In genomic region chr10:29150010-29150409, GRCh38 we compare ENCODE assay signal across 18 cellular contexts.
DNase-seq lines count a peak whose midpoint lies in the region; ATAC-seq, FAIRE-seq and TF ChIP-seq lines count a peak whose summit lies in the region.
"Had no signal": no experiment of that assay in that cellular context is flagged by ENCODE, and none has a peak within 500 bp of the region (broad histone marks: within the 10 kb centered on the region; RNA-seq: fewer than 3 reads in every experiment).

No MANE protein-coding gene starts in this region.

- H3K4me1 ChIP-seq in A549 (peaks cover 13% of the 10 kb centered on the region), SK-N-SH (ENCODE audit: control insufficient read depth in 1 of 2, insufficient read depth in 2 of 2, low read depth in 1 of 2, low read length in 1 of 2) (peaks cover 0 to 13% of the 10 kb centered on the region in 2 experiments; a peak in 2 of 4 replicates), heart right ventricle (peaks cover 0 to 21% (median 8%) of the 10 kb centered on the region in 9 donors)
- H3K4me1 ChIP-seq: Caco-2, sigmoid colon had no signal

- H3K9me2 ChIP-seq in SK-N-SH: no peaks in the 10 kb centered on the region

- no peaks in the 10 kb centered on the region for H3F3A ChIP-seq in SK-N-SH (replicated peaks; ENCODE audit: insufficient read depth)

- TF ChIP-seq RAD21 in A549 (conservative IDR thresholded peaks at IDR 0.05 in 1 of 2, IDR thresholded peaks at IDR 0.05 in 1 of 2): no peak
- no peak for TF ChIP-seq RAD21 in SK-N-SH (IDR thresholded peaks at IDR 0.05; ENCODE audit: low read length)

- 30% methylated on average over 5 of the region's 5 CpGs for WGBS in A549 (ENCODE audit: missing lambda C conversion rate)
- WGBS in SK-N-SH (ENCODE audit: low lambda C conversion rate): 64% methylated on average over 5 of the region's 5 CpGs
- 23 to 30% methylated on average over 5 of the region's 5 CpGs for WGBS in heart right ventricle, 2 donors

- no peak overlapping the region for H2AFZ ChIP-seq in SK-N-SH (ENCODE audit: low read depth)

- no peaks in the 10 kb centered on the region for H3K79me2 ChIP-seq in SK-N-SH (ENCODE audit: insufficient read depth)

- TF ChIP-seq EP300 in A549 (IDR thresholded peaks at IDR 0.05) (0 out of 5 replicates have a peak, but pooled peaks of 1 of the 2 experiments have one; percentile 11), SK-N-SH (IDR thresholded peaks at IDR 0.05; ENCODE audit: borderline replicate concordance in 1 of 2, low read depth in 1 of 2, low read length in 1 of 2) (no peak)

- no peak overlapping the region for H3K9ac ChIP-seq in SK-N-SH

- no peaks in the 10 kb centered on the region for H4K20me1 ChIP-seq in SK-N-SH (ENCODE audit: insufficient read depth)

- CTCF ChIA-PET in A549 (lab: Yijun Ruan, JAX) (interaction anchor here (0.6 to 3.2 kb wide), 7 partner anchors 8 to 472 kb away, joined by 3 to 10 read pairs (median 4); partner anchors contain the start of gene BAMBI), SK-N-SH (lab: Yijun Ruan, JAX) (interaction anchor here (0.9 to 2.7 kb wide), 6 partner anchors 18 to 486 kb away, joined by 3 to 8 read pairs (median 4); no protein-coding TSS in a partner anchor)

- peak overlapping the region; percentile 21 to 65; a peak in 4 of 6 replicates for H3K27ac ChIP-seq in A549
- H3K27ac ChIP-seq in SK-N-SH (ENCODE audit: low read depth in 2 of 2, low read length in 1 of 2): peak overlapping the region in 1 of 2 experiments; percentile 48; a peak in 1 of 4 replicates
- peak overlapping the region in 2 of 10 donors; percentile 32 to 40 for H3K27ac ChIP-seq in heart right ventricle
- H3K27ac ChIP-seq: sigmoid colon had no signal

- H3K27me3 ChIP-seq in SK-N-SH (ENCODE audit: insufficient read depth) (no peaks in the 10 kb centered on the region), heart right ventricle (no peaks in the 10 kb centered on the region)
- H3K27me3 ChIP-seq: sigmoid colon had no signal

- no peak for TF ChIP-seq POLR2A in A549 (IDR thresholded peaks at IDR 0.05; ENCODE audit: low read length)

- intact Hi-C loops in heart right ventricle (cut with DNase I): no loop called here

- ATAC-seq in A549 (peak; percentile 34 to 70; a peak in 3 of 6 replicates), heart right ventricle (peak; percentile 68 to 95 (median 90)), GM19463 (IDR thresholded peaks at IDR 0.05; ENCODE audit: unreplicated experiment) (no peak), HG02759 (IDR thresholded peaks at IDR 0.05; ENCODE audit: unreplicated experiment) (no peak)
- ATAC-seq: stimulated activated naive CD8-positive, alpha-beta T cell treated with anti-CD3 and anti-CD28 coated beads, Interleukin-15, Interleukin-2, amounts not matched to agents 100 U/mL and 50 U/mL, for 24 hours had no signal

- H3K4me3 ChIP-seq in A549 (no peak overlapping the region), SK-N-SH (ENCODE audit: low read depth in 2 of 2, low read length in 1 of 2) (no peak overlapping the region), heart right ventricle (no peak overlapping the region)
- H3K4me3 ChIP-seq: sigmoid colon had no signal

- H3K4me2 ChIP-seq in A549 (peak overlapping the region; percentile 51), SK-N-SH (no peak overlapping the region)

- no peak for TF ChIP-seq CTCF in A549 (IDR thresholded peaks at IDR 0.05)
- no peak for TF ChIP-seq CTCF in SK-N-SH (IDR thresholded peaks at IDR 0.05)
- TF ChIP-seq CTCF in heart right ventricle (IDR thresholded peaks at IDR 0.05): no peak

- FAIRE-seq in A549 (lab: Jason Lieb, UNC): no peak
- FAIRE-seq: A204.1 had no signal

- POLR2A ChIA-PET in A549 (lab: Yijun Ruan, JAX) (no interaction called here), SK-N-SH (lab: Yijun Ruan, JAX) (no interaction called here)

- DNase-seq in A549 (ENCODE audit: low read depth in 1 of 2, low spot score in 1 of 2): no peak
- DNase-seq in SK-N-SH: peak; percentile 36
- peak; percentile 47 to 53 for DNase-seq in heart right ventricle
- DNase-seq in mucosa of gallbladder (ENCODE audit: low spot score): peak; percentile 19
- DNase-seq in DMS153 treated with DMSO at 0.1 percent for 48 hours (lab: John Stamatoyannopoulos, UW; ENCODE audit: unreplicated experiment): no peak
- DNase-seq in NCI-H2107 (lab: John Stamatoyannopoulos, UW): no peak
- DNase-seq: activated CD4-positive, alpha-beta T cell treated with anti-CD3 and anti-CD28 coated beads for 4 hours; activated T-cell treated with anti-CD3 and anti-CD28 coated beads, Interleukin-2, amount 50 U/mL, for 1 hour; Caco-2; H7; NCI-H1417; NCI-H510A treated with DMSO at 0.1 percent for 48 hours; sigmoid colon; stimulated activated naive CD8-positive, alpha-beta T cell treated with anti-CD3 and anti-CD28 coated beads, Interleukin-15, Interleukin-2, amounts not matched to agents 100 U/mL and 50 U/mL, for 24 hours; T-helper 2 cell had no signal

- H3K9me3 ChIP-seq in A549: no peaks in the 10 kb centered on the region
- no peaks in the 10 kb centered on the region for H3K9me3 ChIP-seq in SK-N-SH
- no peaks in the 10 kb centered on the region for H3K9me3 ChIP-seq in heart right ventricle
- H3K9me3 ChIP-seq: Caco-2, sigmoid colon had no signal

- no peaks in the 10 kb centered on the region for H3K36me3 ChIP-seq in SK-N-SH (replicated peaks in 1 of 2; ENCODE audit: control insufficient read depth in 1 of 2, insufficient read depth in 2 of 2, low read length in 1 of 2)
- H3K36me3 ChIP-seq in heart right ventricle: no peaks in the 10 kb centered on the region
- H3K36me3 ChIP-seq: sigmoid colon had no signal

TF ChIP-seq in A549, 52 proteins besides CTCF, POLR2A, EP300 and RAD21:
- TF ChIP-seq JUNB (IDR thresholded peaks at IDR 0.05) (no peak), POLR2AphosphoS2 (conservative IDR thresholded peaks at IDR 0.05; ENCODE audit: low read length) (no peak)

TF ChIP-seq in SK-N-SH, 30 proteins besides CTCF, POLR2A, EP300 and RAD21:
- TF ChIP-seq RXRA (IDR thresholded peaks at IDR 0.05; ENCODE audit: borderline replicate concordance, low read depth) (peak; percentile 66), ELF1 (IDR thresholded peaks at IDR 0.05) (no peak)
TF ChIP-seq in SK-N-SH: peak in this region for 1.

Comparison
In these comparisons a context has a peak if more than half of its experiments do, and no peak if none do; other contexts are left out.
1. ATAC-seq: peak in A549 (2 of 2) and heart right ventricle (8 of 8); none in GM19463 (single experiment) and HG02759 (single experiment).
2. DNase-seq: peak in SK-N-SH (single experiment), heart right ventricle (2 of 2) and mucosa of gallbladder (single experiment); none in A549 (0 of 2), DMS153 treated with DMSO at 0.1 percent for 48 hours (single experiment) and NCI-H2107 (single experiment).